ENCODE assay signal across 22 cellular contexts in the genomic region with DNA sequence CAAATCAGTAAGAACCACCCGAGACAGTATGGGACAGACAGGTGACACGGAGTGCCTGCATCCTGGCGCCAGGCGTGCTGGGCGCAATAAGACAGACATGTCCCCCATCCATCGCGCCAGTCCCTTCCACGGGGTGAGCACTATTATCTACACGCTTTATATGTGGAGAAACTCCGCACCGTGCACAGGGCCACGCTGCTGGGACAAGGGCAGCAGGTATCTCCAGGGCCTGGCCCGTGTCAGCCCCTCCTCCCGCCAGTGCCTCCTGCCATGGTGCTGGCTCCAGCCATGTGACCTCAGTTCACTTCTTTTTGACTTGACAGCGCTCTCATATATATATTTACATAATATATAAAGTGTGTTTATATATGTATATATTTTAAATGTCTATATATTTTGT. TPM values are rescaled to one million over a fixed set of nuclear protein-coding genes. Genes with fewer than 3 reads are reported as not detected.
"Had no signal": no experiment of that assay in that cellular context is flagged by ENCODE, and none has a peak within 500 bp of the region (broad histone marks: within the 10 kb centered on the region; RNA-seq: fewer than 3 reads in every experiment).

No MANE protein-coding gene starts in this region.

- H3K4me1 ChIP-seq: pancreas, uterus had no signal

- H3K4me2 ChIP-seq: hepatocyte had no signal

- H3K27ac ChIP-seq: hepatocyte, pancreas, tibial artery, upper lobe of left lung, uterus had no signal

- ATAC-seq: left lobe of liver; mucosa of descending colon; naive thymus-derived CD8-positive, alpha-beta T cell; pancreas; right cardiac atrium; stimulated activated effector memory CD8-positive, alpha-beta T cell treated with anti-CD3 and anti-CD28 coated beads, Interleukin-12 subunit alpha, Interleukin-12 subunit beta, amount 100 ng/mL, for 72 hours had no signal

- H3K27ac Mint-ChIP-seq: dendritic cell treated with granulocyte-macrophage colony-stimulating factor and Interleukin-4, amounts not matched to agents 40 ng/mL and 50 ng/mL, for 4 days; progenitor cell of endocrine pancreas; stimulated activated effector memory CD8-positive, alpha-beta T cell treated with anti-CD3 and anti-CD28 coated beads, Interleukin-12 subunit alpha, Interleukin-12 subunit beta, amount 100 ng/mL, for 72 hours; stimulated activated naive CD8-positive, alpha-beta T cell treated with anti-CD3 and anti-CD28 coated beads, Interleukin-15, Interleukin-2, amounts not matched to agents 100 ng/mL and 50 ng/mL, for 24 hours had no signal

- H3K9me3 Mint-ChIP-seq: dendritic cell treated with granulocyte-macrophage colony-stimulating factor and Interleukin-4, amounts not matched to agents 40 ng/mL and 50 ng/mL, for 4 days; naive thymus-derived CD8-positive, alpha-beta T cell; neural crest cell; stimulated activated effector memory CD8-positive, alpha-beta T cell treated with anti-CD3 and anti-CD28 coated beads, Interleukin-12 subunit alpha, Interleukin-12 subunit beta, amount 100 ng/mL, for 72 hours; stimulated activated naive CD8-positive, alpha-beta T cell treated with anti-CD3 and anti-CD28 coated beads, Interleukin-15, Interleukin-2, amounts not matched to agents 100 ng/mL and 50 ng/mL, for 24 hours had no signal

- H3K9me3 ChIP-seq: mucosa of descending colon, pancreas, tibial artery, upper lobe of left lung, uterus had no signal

- DNase-seq: foreskin melanocyte; head of caudate nucleus; mammary epithelial cell; naive thymus-derived CD8-positive, alpha-beta T cell; nucleus accumbens; right cardiac atrium; stimulated activated CD4-positive, alpha-beta T cell treated with anti-CD3 and anti-CD28 coated beads, Interleukin-4, amount 100 ng/mL, for 1 hour; stimulated activated CD8-positive, alpha-beta memory T cell treated with anti-CD3 and anti-CD28 coated beads, Interleukin-4, amount 100 ng/mL, for 48 hours; uterus had no signal

- H3K36me3 ChIP-seq: pancreas, uterus had no signal

- H2AFZ ChIP-seq: hepatocyte had no signal

- H3K27me3 ChIP-seq: hepatocyte, pancreas, tibial artery, upper lobe of left lung, uterus had no signal

- H3K27me3 Mint-ChIP-seq: naive thymus-derived CD8-positive, alpha-beta T cell; stimulated activated naive CD8-positive, alpha-beta T cell treated with anti-CD3 and anti-CD28 coated beads, Interleukin-15, Interleukin-2, amounts not matched to agents 100 ng/mL and 50 ng/mL, for 24 hours had no signal

- H3K4me3 ChIP-seq: hepatocyte, mucosa of descending colon, pancreas, tibial artery, upper lobe of left lung, uterus had no signal

- H3K4me3 Mint-ChIP-seq: dendritic cell treated with granulocyte-macrophage colony-stimulating factor and Interleukin-4, amounts not matched to agents 40 ng/mL and 50 ng/mL, for 4 days; naive thymus-derived CD8-positive, alpha-beta T cell; neural crest cell; stimulated activated effector memory CD8-positive, alpha-beta T cell treated with anti-CD3 and anti-CD28 coated beads, Interleukin-12 subunit alpha, Interleukin-12 subunit beta, amount 100 ng/mL, for 72 hours; stimulated activated naive CD8-positive, alpha-beta T cell treated with anti-CD3 and anti-CD28 coated beads, Interleukin-15, Interleukin-2, amounts not matched to agents 100 ng/mL and 50 ng/mL, for 24 hours had no signal

RNA-seq across cellular contexts. Expression of gene MUC4, which starts 54.0 kb away (rescaled TPM):
- total RNA-seq: endothelial cell of umbilical vein; lower leg skin; mammary epithelial cell; naive thymus-derived CD8-positive, alpha-beta T cell; neural crest cell had no signal
- polyA plus RNA-seq: mammary epithelial cell; naive thymus-derived CD8-positive, alpha-beta T cell had no signal
